In the genomic region with DNA sequence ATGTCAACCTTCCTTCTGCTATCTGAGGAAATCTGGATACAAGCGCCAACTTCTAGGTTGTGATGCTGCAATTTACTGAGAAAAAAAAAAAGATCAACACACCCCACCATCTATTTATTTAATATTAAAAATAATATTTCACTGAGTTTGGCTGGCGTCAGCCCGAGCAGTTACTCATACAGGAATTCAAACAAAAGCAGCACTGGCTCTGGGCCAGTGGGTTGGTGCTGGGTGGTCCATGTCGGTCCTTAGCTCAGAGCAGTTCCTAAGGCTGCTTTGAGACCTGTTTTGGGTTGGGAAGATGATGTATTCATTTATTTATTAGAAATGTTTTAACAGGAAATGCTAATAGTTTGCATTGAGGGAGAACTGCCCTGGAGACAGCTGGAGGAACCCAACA, we compare ENCODE assay signal across 16 cellular contexts. TPM values are rescaled to one million over a fixed set of nuclear protein-coding genes. Genes with fewer than 3 reads are reported as not detected.
DNase-seq lines count a peak whose midpoint lies in the region; ATAC-seq and TF ChIP-seq lines count a peak whose summit lies in the region.
"Had no signal": no experiment of that assay in that cellular context is flagged by ENCODE, and none has a peak within 500 bp of the region (broad histone marks: within the 10 kb centered on the region; RNA-seq: fewer than 3 reads in every experiment).

No MANE protein-coding gene starts in this region.

- no peak overlapping the region for H3K27ac Mint-ChIP-seq in activated CD4-positive, alpha-beta T cell treated with anti-CD3 and anti-CD28 coated beads for 36 hours
- H3K27ac Mint-ChIP-seq: CD8-positive, alpha-beta T cell had no signal

- TF ChIP-seq POLR2A in Peyer's patch (IDR thresholded peaks at IDR 0.05) (no peak), esophagus muscularis mucosa (IDR thresholded peaks at IDR 0.05; ENCODE audit: low read depth) (no peak), transverse colon (IDR thresholded peaks at IDR 0.05) (no peak)

- no peak overlapping the region for H3K9ac ChIP-seq in mucosa of rectum (ENCODE audit: low read depth in 1 of 2, low read length in 2 of 2)

- H3K36me3 Mint-ChIP-seq in activated CD4-positive, alpha-beta T cell treated with anti-CD3 and anti-CD28 coated beads for 36 hours (ENCODE audit: low read depth): no peaks in the 10 kb centered on the region
- H3K36me3 Mint-ChIP-seq: CD8-positive, alpha-beta T cell had no signal

- 43% methylated on average over 4 of the region's 4 CpGs for WGBS in esophagus muscularis mucosa
- 47 to 66% methylated on average over 4 of the region's 4 CpGs for WGBS in transverse colon (ENCODE audit: low coverage in 1 of 2), 2 donors

- ATAC-seq in lower lobe of right lung: no peak
- no peak for ATAC-seq in activated CD4-positive, alpha-beta T cell treated with anti-CD3 and anti-CD28 coated beads for 36 hours
- ATAC-seq: CD8-positive, alpha-beta T cell had no signal

- H3K4me3 ChIP-seq in Peyer's patch: no peak overlapping the region
- no peak overlapping the region for H3K4me3 ChIP-seq in esophagus muscularis mucosa
- no peak overlapping the region for H3K4me3 ChIP-seq in mucosa of rectum (ENCODE audit: low read length in 2 of 2)
- H3K4me3 ChIP-seq in transverse colon: no peak overlapping the region
- H3K4me3 ChIP-seq in lower lobe of right lung: no peak overlapping the region

- peaks cover 30% of the 10 kb centered on the region for H3K27me3 Mint-ChIP-seq in activated CD4-positive, alpha-beta T cell treated with anti-CD3 and anti-CD28 coated beads for 36 hours

- H3K9me3 Mint-ChIP-seq in activated CD4-positive, alpha-beta T cell treated with anti-CD3 and anti-CD28 coated beads for 36 hours (ENCODE audit: low read depth): no peaks in the 10 kb centered on the region
- H3K9me3 Mint-ChIP-seq: CD8-positive, alpha-beta T cell had no signal

- no peaks in the 10 kb centered on the region for H3K4me1 ChIP-seq in Peyer's patch
- peaks cover 0 to 9% (median 0%) of the 10 kb centered on the region in 4 donors for H3K4me1 ChIP-seq in esophagus muscularis mucosa
- no peaks in the 10 kb centered on the region for H3K4me1 ChIP-seq in mucosa of rectum (ENCODE audit: control insufficient read depth in 2 of 2, insufficient read depth in 2 of 2, low read length in 2 of 2)
- H3K4me1 ChIP-seq in transverse colon: peaks cover 0 to 7% (median 0%) of the 10 kb centered on the region in 4 donors
- H3K4me1 ChIP-seq in lower lobe of right lung: no peaks in the 10 kb centered on the region

- DNase-seq in Peyer's patch: peak in 2 of 3 donors; percentile 54 to 65
- DNase-seq in esophagus muscularis mucosa (ENCODE audit: extremely low spot score): no peak
- peak; percentile 13 for DNase-seq in transverse colon
- no peak for DNase-seq in dedifferentiated amniotic fluid mesenchymal stem cell (ENCODE audit: extremely low spot score)
- no peak for DNase-seq in lower lobe of right lung
- DNase-seq in activated CD4-positive, alpha-beta T cell treated with anti-CD3 and anti-CD28 coated beads for 36 hours: no peak
- DNase-seq: CD8-positive, alpha-beta T cell; DND-41; GF-D8; Kasumi-1; NCI-H1417 treated with DMSO at 0.1 percent for 48 hours; NCI-H2029; NCI-H2171 treated with DMSO at 0.1 percent for 48 hours; NCI-H510A treated with DMSO at 0.1 percent for 48 hours; SHP77 treated with DMSO at 0.1 percent for 48 hours had no signal

- H3K9me3 ChIP-seq in Peyer's patch (no peaks in the 10 kb centered on the region), esophagus muscularis mucosa (no peaks in the 10 kb centered on the region), mucosa of rectum (ENCODE audit: control insufficient read depth in 2 of 2, low read length in 2 of 2) (no peaks in the 10 kb centered on the region), transverse colon (no peaks in the 10 kb centered on the region), lower lobe of right lung (no peaks in the 10 kb centered on the region)

- no peaks in the 10 kb centered on the region for H3K4me1 Mint-ChIP-seq in activated CD4-positive, alpha-beta T cell treated with anti-CD3 and anti-CD28 coated beads for 36 hours

- CTCF ChIA-PET in activated CD4-positive, alpha-beta T cell treated with anti-CD3 and anti-CD28 coated beads for 36 hours (lab: Charles Lee): no interaction called here

- H3K36me3 ChIP-seq in Peyer's patch (no peaks in the 10 kb centered on the region), esophagus muscularis mucosa (no peaks in the 10 kb centered on the region), mucosa of rectum (ENCODE audit: control insufficient read depth in 2 of 2, insufficient read depth in 2 of 2, low read length in 2 of 2) (no peaks in the 10 kb centered on the region), transverse colon (no peaks in the 10 kb centered on the region), lower lobe of right lung (no peaks in the 10 kb centered on the region)

- no peaks in the 10 kb centered on the region for H3K27me3 ChIP-seq in Peyer's patch
- peaks cover 0 to 68% (median 0%) of the 10 kb centered on the region in 4 donors for H3K27me3 ChIP-seq in esophagus muscularis mucosa
- H3K27me3 ChIP-seq in mucosa of rectum (ENCODE audit: control insufficient read depth in 2 of 2, insufficient read depth in 2 of 2, low read length in 2 of 2): peaks cover 0 to 6% of the 10 kb centered on the region in 2 donors
- peaks cover 9% of the 10 kb centered on the region for H3K27me3 ChIP-seq in transverse colon
- H3K27me3 ChIP-seq in lower lobe of right lung (ENCODE audit: low read depth): no peaks in the 10 kb centered on the region

- TF ChIP-seq CTCF in Peyer's patch (IDR thresholded peaks at IDR 0.05) (no peak), esophagus muscularis mucosa (IDR thresholded peaks at IDR 0.05) (no peak), transverse colon (IDR thresholded peaks at IDR 0.05) (no peak), lower lobe of right lung (IDR thresholded peaks at IDR 0.05) (no peak)

- H3K27ac ChIP-seq in Peyer's patch (peak overlapping the region; percentile 47 to 81 (median 66)), esophagus muscularis mucosa (replicated peaks in 1 of 4) (peak overlapping the region in 3 of 4 donors; percentile 1 to 55 (median 52)), mucosa of rectum (ENCODE audit: low read depth in 2 of 2, low read length in 2 of 2) (peak overlapping the region; percentile 57 to 64), transverse colon (peak overlapping the region; percentile 47 to 68 (median 68)), lower lobe of right lung (no peak overlapping the region)

- TF ChIP-seq EP300 in esophagus muscularis mucosa (IDR thresholded peaks at IDR 0.05) (no peak), transverse colon (IDR thresholded peaks at IDR 0.05; ENCODE audit: low read depth) (no peak)

- no peak overlapping the region for H3K4me3 Mint-ChIP-seq in activated CD4-positive, alpha-beta T cell treated with anti-CD3 and anti-CD28 coated beads for 36 hours
- H3K4me3 Mint-ChIP-seq: CD8-positive, alpha-beta T cell had no signal

- intact Hi-C loops in esophagus muscularis mucosa (cut with DNase I) (no loop called here), transverse colon (cut with DNase I; ENCODE audit: low total_unique reads) (no loop called here), lower lobe of right lung (cut with DNase I) (no loop called here)
- intact Hi-C loops in activated CD4-positive, alpha-beta T cell treated with anti-CD3 and anti-CD28 coated beads for 36 hours (cut with DNase I, micrococcal nuclease): no loop called here

- POLR2A ChIA-PET in activated CD4-positive, alpha-beta T cell treated with anti-CD3 and anti-CD28 coated beads for 36 hours (lab: Charles Lee): no interaction called here

- in situ Hi-C loops in transverse colon (cut with MboI; ENCODE audit: low pct_ligation_motif_present in 1 of 4, low pct_unique_long_range_greater_than_20kb in 1 of 4, low sequenced_read_pairs in 3 of 4): no loop called here

RNA-seq across cellular contexts. Expression of gene GOT1, which starts 36.2 kb away (rescaled TPM):
- 100 to 1,000 TPM in 2 of 4 donors, 10 to 100 TPM in 2; 78.4 to 141 (median 110) TPM for total RNA-seq in Peyer's patch
- total RNA-seq in esophagus muscularis mucosa: 10 to 100 TPM; 31.0 to 37.4 (median 36.0) TPM
- 10 to 100 TPM; 54.5 to 94.3 (median 82.3) TPM for total RNA-seq in transverse colon
- 16.9 TPM for total RNA-seq in lower lobe of right lung
- 10 to 100 TPM; 51.7 to 83.5 TPM for total RNA-seq in activated CD4-positive, alpha-beta T cell treated with anti-CD3 and anti-CD28 coated beads for 36 hours

Comparison
In these comparisons a context has a peak if more than half of its experiments do, and no peak if none do; other contexts are left out.
1. DNase-seq: peak in Peyer's patch (2 of 3) and transverse colon (single experiment); none in esophagus muscularis mucosa (single experiment), dedifferentiated amniotic fluid mesenchymal stem cell (single experiment), lower lobe of right lung (single experiment) and activated CD4-positive, alpha-beta T cell treated with anti-CD3 and anti-CD28 coated beads for 36 hours (single experiment).